In genomic region chr6:158231551-158232444, GRCh38 we compare ENCODE assay signal across 8 cellular contexts.
A peak's percentile ranks its signal among the peaks of the same experiment; 100 is the strongest.
DNase-seq lines count a peak whose midpoint lies in the region; ATAC-seq lines count a peak whose summit lies in the region.

No MANE protein-coding gene starts in this region.

- H3K4me1 Mint-ChIP-seq in activated CD4-positive, alpha-beta memory T cell treated with anti-CD3 and anti-CD28 coated beads for 36 hours (ENCODE audit: low read depth) = peaks cover 31% of the 10 kb centered on the region

- H3K36me3 Mint-ChIP-seq in activated CD4-positive, alpha-beta memory T cell treated with anti-CD3 and anti-CD28 coated beads for 36 hours = no peaks in the 10 kb centered on the region

- H3K27ac Mint-ChIP-seq in activated CD4-positive, alpha-beta memory T cell treated with anti-CD3 and anti-CD28 coated beads for 36 hours = peak overlapping the region; percentile 46

- CTCF ChIA-PET in activated CD4-positive, alpha-beta memory T cell treated with anti-CD3 and anti-CD28 coated beads for 36 hours (lab: Charles Lee) = interaction anchor here (1.3 to 2.3 kb wide), 3 partner anchors 11 to 17 kb away, joined by 5 to 21 read pairs (median 15); no protein-coding TSS in a partner anchor

- in situ Hi-C loops in ACHN (cut with HindIII; ENCODE audit: low pct_ligation_motif_present, low pct_unique_long_range_greater_than_20kb, low sequenced_read_pairs) = no loop called here

- H3K4me3 Mint-ChIP-seq in activated CD4-positive, alpha-beta memory T cell treated with anti-CD3 and anti-CD28 coated beads for 36 hours = peak overlapping the region; percentile 87

- DNase-seq in ACHN = peak; percentile 73
- peak; percentile 31 for DNase-seq in NCI-H524 treated with DMSO at 0.1 percent for 48 hours (lab: John Stamatoyannopoulos, UW)
- peak; percentile 76 for DNase-seq in activated CD4-positive, alpha-beta memory T cell treated with anti-CD3 and anti-CD28 coated beads for 36 hours
- peak; percentile 71 for DNase-seq in effector CD4-positive, alpha-beta T cell
- DNase-seq in lung microvascular endothelial cell (ENCODE audit: low read depth in 2 of 2) = peak; percentile 64 to 68
- DNase-seq in stimulated activated CD8-positive, alpha-beta memory T cell treated with anti-CD3 and anti-CD28 coated beads, Interleukin-12 subunit alpha, Interleukin-12 subunit beta, amount 100 ng/mL, for 4 hours (ENCODE audit: low read depth) = peak; percentile 61

- intact Hi-C loops in activated CD4-positive, alpha-beta memory T cell treated with anti-CD3 and anti-CD28 coated beads for 36 hours (cut with micrococcal nuclease) = loop anchor here (2.0 to 5.0 kb wide), 3 partner anchors 39 to 416 kb away; no protein-coding TSS in a partner anchor

- ATAC-seq in GM18858 (IDR thresholded peaks at IDR 0.05; ENCODE audit: unreplicated experiment) (peak; percentile 61), HG03097 (IDR thresholded peaks at IDR 0.05; ENCODE audit: low FRiP score, unreplicated experiment) (peak; percentile 56)

- H3K9me3 Mint-ChIP-seq in activated CD4-positive, alpha-beta memory T cell treated with anti-CD3 and anti-CD28 coated beads for 36 hours = no peaks in the 10 kb centered on the region

- POLR2A ChIA-PET in activated CD4-positive, alpha-beta memory T cell treated with anti-CD3 and anti-CD28 coated beads for 36 hours (lab: Charles Lee) = interaction anchor here (1.1 kb wide), 1 partner anchor 10 kb away, joined by 3 read pairs; no protein-coding TSS in a partner anchor

- H3K27me3 Mint-ChIP-seq in activated CD4-positive, alpha-beta memory T cell treated with anti-CD3 and anti-CD28 coated beads for 36 hours = no peaks in the 10 kb centered on the region

Comparison
In these comparisons a context has a peak if more than half of its experiments do, and no peak if none do; other contexts are left out.
1. Peak in every context shown above with its lines: DNase-seq and ATAC-seq.